ENCODE assay signal across 8 cellular contexts in the genomic region with DNA sequence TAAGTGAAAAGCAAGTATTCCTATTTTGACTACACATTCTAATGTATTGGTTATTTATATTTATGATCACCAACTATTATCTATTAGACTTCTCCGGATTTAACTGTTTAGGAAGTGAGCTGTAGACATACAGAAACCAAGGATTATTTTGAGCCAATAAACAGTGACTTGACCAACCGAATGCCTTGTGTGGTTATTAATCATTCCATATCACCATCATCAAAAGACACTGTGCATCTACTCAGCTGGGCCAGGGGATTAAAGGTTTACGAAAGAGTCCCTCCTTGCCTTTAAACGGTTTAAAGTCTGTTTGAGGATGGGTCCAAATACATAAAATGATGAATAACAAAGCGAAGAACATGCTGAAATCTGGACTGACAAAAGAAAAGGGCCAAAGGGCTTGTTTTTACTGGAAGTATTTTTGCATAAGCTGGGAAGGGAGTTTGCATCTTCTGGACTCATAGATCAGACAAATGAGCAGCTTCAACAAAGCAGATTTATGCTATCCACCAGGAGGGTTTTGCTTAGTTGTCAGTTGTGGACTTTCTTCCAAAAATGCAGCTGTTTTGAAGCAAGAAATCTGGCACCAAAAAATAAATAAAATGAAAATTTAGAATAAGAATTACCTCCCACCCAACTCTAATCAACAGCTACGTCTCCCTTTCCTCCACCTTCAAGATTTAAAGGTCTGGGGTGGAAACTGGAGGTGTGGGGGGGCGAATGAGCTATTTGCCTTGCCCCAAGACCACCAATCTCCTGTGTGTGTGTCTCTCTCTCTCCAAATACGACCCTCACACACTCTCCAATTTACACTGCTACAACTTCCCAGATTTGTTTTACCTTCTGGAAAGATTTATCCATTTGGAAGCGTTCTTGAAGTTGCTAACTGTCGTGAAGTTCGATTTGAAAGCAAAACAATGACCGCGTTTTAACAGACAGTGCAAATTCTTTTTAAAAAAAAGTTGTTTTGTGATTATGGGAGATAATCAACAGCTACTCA. TPM values are rescaled to one million over a fixed set of nuclear protein-coding genes. Genes with fewer than 3 reads are reported as not detected.
DNase-seq lines count a peak whose midpoint lies in the region; ATAC-seq and TF ChIP-seq lines count a peak whose summit lies in the region.

No MANE protein-coding gene starts in this region.

- H3K27me3 Mint-ChIP-seq in activated CD4-positive, alpha-beta T cell treated with anti-CD3 and anti-CD28 coated beads, Interleukin-2, amount 10 ng/mL, durations not matched to agents 7 days and 5 days: peaks cover 26% of the 10 kb centered on the region
- H3K27me3 Mint-ChIP-seq in activated naive CD8-positive, alpha-beta T cell: peaks cover 19% of the 10 kb centered on the region

- POLR2A ChIA-PET in activated CD4-positive, alpha-beta T cell treated with anti-CD3 and anti-CD28 coated beads, Interleukin-2, amount 10 ng/mL, durations not matched to agents 7 days and 5 days (lab: Charles Lee): no interaction called here

- DNase-seq in activated CD4-positive, alpha-beta T cell treated with anti-CD3 and anti-CD28 coated beads, Interleukin-2, amount 10 ng/mL, durations not matched to agents 7 days and 5 days: no peak
- DNase-seq in activated CD4-positive, alpha-beta T cell treated with anti-CD3 and anti-CD28 coated beads, Interleukin-2, amount 50 U/mL, for 1 hour: no peak
- DNase-seq in kidney epithelial cell (ENCODE audit: low read depth) (no peak), transverse colon (no peak), posterior cingulate gyrus (no peak)
- no peak for DNase-seq in central memory CD4-positive, alpha-beta T cell

- H3K4me1 Mint-ChIP-seq in activated CD4-positive, alpha-beta T cell treated with anti-CD3 and anti-CD28 coated beads, Interleukin-2, amount 10 ng/mL, durations not matched to agents 7 days and 5 days: peaks cover 10% of the 10 kb centered on the region
- H3K4me1 Mint-ChIP-seq in activated naive CD8-positive, alpha-beta T cell (ENCODE audit: low read depth): peaks cover 9% of the 10 kb centered on the region

- H3K4me3 Mint-ChIP-seq in activated CD4-positive, alpha-beta T cell treated with anti-CD3 and anti-CD28 coated beads, Interleukin-2, amount 10 ng/mL, durations not matched to agents 7 days and 5 days: peak overlapping the region; percentile 57
- H3K4me3 Mint-ChIP-seq in activated naive CD8-positive, alpha-beta T cell: peak overlapping the region; percentile 79

- H3K36me3 Mint-ChIP-seq in activated CD4-positive, alpha-beta T cell treated with anti-CD3 and anti-CD28 coated beads, Interleukin-2, amount 10 ng/mL, durations not matched to agents 7 days and 5 days (ENCODE audit: low read depth): no peaks in the 10 kb centered on the region
- H3K36me3 Mint-ChIP-seq in activated naive CD8-positive, alpha-beta T cell: no peaks in the 10 kb centered on the region

- intact Hi-C loops in transverse colon (cut with DNase I; ENCODE audit: low total_unique reads) (loop anchor here (5.0 kb wide), 1 partner anchor 34 kb away; a partner anchor contains a TSS), posterior cingulate gyrus (cut with DNase I) (loop anchor here (10.0 kb wide), 2 partner anchors 109 to 251 kb away; no protein-coding TSS in a partner anchor)

- TF ChIP-seq CTCF in kidney epithelial cell (IDR thresholded peaks at IDR 0.05; ENCODE audit: insufficient read depth, low read length, poor library complexity, severe bottlenecking) (no peak), transverse colon (IDR thresholded peaks at IDR 0.05) (no peak)

- ATAC-seq in HG02642 (IDR thresholded peaks at IDR 0.05; ENCODE audit: poor library complexity, unreplicated experiment): no peak

- no peak for TF ChIP-seq EP300 in transverse colon (IDR thresholded peaks at IDR 0.05; ENCODE audit: low read depth)

- H3K36me3 ChIP-seq in kidney epithelial cell (ENCODE audit: control insufficient read depth, insufficient read depth, low read length) (no peaks in the 10 kb centered on the region), transverse colon (no peaks in the 10 kb centered on the region)

- H3K9me3 ChIP-seq in transverse colon: no peaks in the 10 kb centered on the region

- TF ChIP-seq POLR2A in transverse colon (IDR thresholded peaks at IDR 0.05): no peak

- H3K4me3 ChIP-seq in kidney epithelial cell (ENCODE audit: low read depth, low read length) (peak overlapping the region; percentile 60), transverse colon (peak overlapping the region; percentile 10 to 65 (median 55))

- H3K9me3 Mint-ChIP-seq in activated CD4-positive, alpha-beta T cell treated with anti-CD3 and anti-CD28 coated beads, Interleukin-2, amount 10 ng/mL, durations not matched to agents 7 days and 5 days: no peaks in the 10 kb centered on the region
- no peaks in the 10 kb centered on the region for H3K9me3 Mint-ChIP-seq in activated naive CD8-positive, alpha-beta T cell (ENCODE audit: low read depth)

- peaks cover 0 to 18% (median 13%) of the 10 kb centered on the region in 4 donors for H3K4me1 ChIP-seq in transverse colon

- in situ Hi-C loops in transverse colon (cut with MboI; ENCODE audit: low pct_ligation_motif_present in 1 of 4, low pct_unique_long_range_greater_than_20kb in 1 of 4, low sequenced_read_pairs in 3 of 4): no loop called here

- CTCF ChIA-PET in activated CD4-positive, alpha-beta T cell treated with anti-CD3 and anti-CD28 coated beads, Interleukin-2, amount 10 ng/mL, durations not matched to agents 7 days and 5 days (lab: Charles Lee): no interaction called here

- H3K27me3 ChIP-seq in kidney epithelial cell (ENCODE audit: control insufficient read depth, insufficient read depth, low read length) (no peaks in the 10 kb centered on the region), transverse colon (no peaks in the 10 kb centered on the region)

- 12 to 31% methylated on average over 7 to 13 of the region's 13 CpGs for WGBS in transverse colon (ENCODE audit: low coverage in 1 of 2), 2 donors

- no peak overlapping the region for H3K27ac Mint-ChIP-seq in activated CD4-positive, alpha-beta T cell treated with anti-CD3 and anti-CD28 coated beads, Interleukin-2, amount 10 ng/mL, durations not matched to agents 7 days and 5 days
- H3K27ac Mint-ChIP-seq in activated naive CD8-positive, alpha-beta T cell: no peak overlapping the region

- H3K27ac ChIP-seq in transverse colon: peak overlapping the region; percentile 85 to 94 (median 88)

RNA-seq across cellular contexts. Expression of a gene that starts 33.5 kb away (rescaled TPM):
- not detected for total RNA-seq in activated CD4-positive, alpha-beta T cell treated with anti-CD3 and anti-CD28 coated beads, Interleukin-2, amount 10 ng/mL, durations not matched to agents 7 days and 5 days
- 16.3 and 17.3 TPM in 2 replicates for total RNA-seq in kidney epithelial cell
- 10 to 100 TPM in 2 of 4 donors, 1 to 10 TPM in 2; 5.7 to 54.7 (median 9.7) TPM for total RNA-seq in transverse colon

Comparison
In these comparisons a context has a peak if more than half of its experiments do, and no peak if none do; other contexts are left out.
1. RNA of a gene that starts 33.5 kb away (total RNA-seq): 16.3 to 17.3 TPM in kidney epithelial cell and 5.7 to 54.7 TPM in transverse colon; not detected in activated CD4-positive, alpha-beta T cell treated with anti-CD3 and anti-CD28 coated beads, Interleukin-2, amount 10 ng/mL, durations not matched to agents 7 days and 5 days; every median in the first group is over 4 times any median in the second.